In the genomic region with DNA sequence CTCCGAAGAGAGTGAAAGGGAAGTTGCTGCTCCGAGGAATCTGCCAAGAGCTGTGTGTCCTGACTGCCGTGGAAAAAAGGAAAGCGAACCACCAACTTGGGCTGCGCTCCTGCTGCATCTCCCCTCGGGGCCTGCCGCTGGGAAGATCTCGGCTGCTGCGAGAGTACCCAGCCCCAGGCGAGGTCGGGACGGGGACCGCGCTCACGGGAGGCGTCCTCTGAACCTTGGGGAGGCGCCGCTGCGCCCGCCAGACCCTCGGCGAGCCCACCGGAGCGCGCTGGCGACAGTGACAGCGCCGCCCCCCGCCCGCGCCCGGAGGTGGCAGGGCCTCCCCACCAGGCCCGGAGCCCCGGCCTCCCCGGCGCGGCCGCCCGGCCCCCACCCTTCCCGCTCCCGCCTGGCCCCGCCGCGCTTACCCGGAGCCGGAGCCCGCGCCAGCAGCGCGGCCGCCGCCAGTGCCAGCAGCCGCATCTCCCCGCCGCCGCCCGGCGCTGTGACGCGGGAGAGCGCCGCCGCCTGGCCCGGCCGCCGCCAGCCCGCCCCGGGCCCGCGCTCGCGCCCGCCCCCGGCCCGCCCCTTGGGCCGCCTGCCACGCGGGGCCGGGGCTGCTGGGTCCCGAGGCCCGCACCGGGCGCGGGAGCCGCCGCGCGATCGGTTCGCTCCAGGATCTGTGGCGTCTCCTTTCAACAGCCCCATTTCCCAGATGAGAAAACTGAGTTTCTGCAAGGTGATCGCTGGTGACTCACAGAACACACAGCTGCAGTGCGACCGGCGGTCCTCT, we compare ENCODE assay signal across 1 cellular context.
A peak's percentile ranks its signal among the peaks of the same experiment; 100 is the strongest.
TF ChIP-seq lines count a peak whose summit lies in the region.

TSS of gene VSTM4 (minus strand) at position 508 of the 781 bp plus-strand sequence. CDS start at position 471, 37 bp downstream.

TF ChIP-seq in K562, 482 proteins besides CTCF, POLR2A, EP300 and RAD21 (continued from another document and continues in another):
- TF ChIP-seq ZBTB49 (CRISPR knock-in tag; IDR thresholded peaks at IDR 0.05; ENCODE audit: borderline replicate concordance) (no peak), BRD9 (IDR thresholded peaks at IDR 0.05; ENCODE audit: low read depth, partially characterized antibody) (no peak), THRAP3 (IDR thresholded peaks at IDR 0.05; ENCODE audit: borderline replicate concordance) (no peak), RBM22 (IDR thresholded peaks at IDR 0.05; ENCODE audit: low read depth, low read length, poor library complexity, severe bottlenecking) (peak; percentile 28), SMAD4 (CRISPR knock-in tag; conservative IDR thresholded peaks at IDR 0.05) (no peak), NCOA6 (IDR thresholded peaks at IDR 0.05) (no peak), NR3C1 (CRISPR knock-in tag; IDR thresholded peaks at IDR 0.05) (no peak), SLC30A9 (CRISPR knock-in tag; IDR thresholded peaks at IDR 0.05) (no peak), ZNF134 (CRISPR knock-in tag; conservative IDR thresholded peaks at IDR 0.05) (no peak), HDAC6 (IDR thresholded peaks at IDR 0.05; ENCODE audit: low read depth, low read length) (no peak), FIP1L1 (IDR thresholded peaks at IDR 0.05; ENCODE audit: low read depth, low read length, poor library complexity, severe bottlenecking) (no peak), ZNF217 (CRISPR knock-in tag; IDR thresholded peaks at IDR 0.05) (no peak), ZBTB1 (CRISPR knock-in tag; IDR thresholded peaks at IDR 0.05; ENCODE audit: borderline replicate concordance, low read depth) (no peak), ESRRA (IDR thresholded peaks at IDR 0.05; ENCODE audit: borderline replicate concordance, low read depth) (peak; percentile 91), SIRT6 (IDR thresholded peaks at IDR 0.05; ENCODE audit: low read depth, low read length) (no peak), ZBTB12 (CRISPR knock-in tag; IDR thresholded peaks at IDR 0.05) (no peak), CBX1 (IDR thresholded peaks at IDR 0.05; ENCODE audit: low read depth) (peak; percentile 98), FOXM1 (IDR thresholded peaks at IDR 0.05; ENCODE audit: low read depth) (no peak), FOXM1 (CRISPR knock-in tag; IDR thresholded peaks at IDR 0.05; ENCODE audit: low read depth) (no peak), PRMT5 (CRISPR knock-in tag; IDR thresholded peaks at IDR 0.05) (0 out of 2 replicates have a peak, but pooled peaks have one; percentile 70), SREBF2 (CRISPR knock-in tag; IDR thresholded peaks at IDR 0.05) (no peak), ZNF561 (CRISPR knock-in tag; conservative IDR thresholded peaks at IDR 0.05) (no peak), ATF4 (CRISPR knock-in tag; IDR thresholded peaks at IDR 0.05) (no peak), BRD4 (IDR thresholded peaks at IDR 0.05) (no peak), ZNF24 (IDR thresholded peaks at IDR 0.05) (peak; percentile 19; the same call in 1 of the 2 replicates), TCF7 (IDR thresholded peaks at IDR 0.05; ENCODE audit: borderline replicate concordance) (0 out of 2 replicates have a peak, but pooled peaks have one; percentile 44), DIDO1 (tag; IDR thresholded peaks at IDR 0.05; ENCODE audit: low read depth) (no peak), PHF8 (IDR thresholded peaks at IDR 0.05; ENCODE audit: borderline replicate concordance, low read length) (peak; percentile 44; the same call in 1 of the 2 replicates), RBFOX2 (IDR thresholded peaks at IDR 0.05; ENCODE audit: low read depth, low read length) (peak; percentile 63), RB1 (IDR thresholded peaks at IDR 0.05; ENCODE audit: low read depth) (peak; percentile 56), DPF2 (IDR thresholded peaks at IDR 0.05) (no peak), PREB (CRISPR knock-in tag; IDR thresholded peaks at IDR 0.05) (no peak), NFRKB (IDR thresholded peaks at IDR 0.05; ENCODE audit: low read depth) (no peak), ZNF444 (CRISPR knock-in tag; IDR thresholded peaks at IDR 0.05) (no peak), E2F8 (IDR thresholded peaks at IDR 0.05; ENCODE audit: low read depth, partially characterized antibody) (no peak), MTA2 (IDR thresholded peaks at IDR 0.05; ENCODE audit: low read depth) (no peak), ZNF140 (CRISPR knock-in tag; IDR thresholded peaks at IDR 0.05) (no peak), ZNF41 (CRISPR knock-in tag; conservative IDR thresholded peaks at IDR 0.05) (no peak), CXXC5 (CRISPR knock-in tag; IDR thresholded peaks at IDR 0.05) (0 out of 2 replicates have a peak, but pooled peaks have one; percentile 35), HIVEP1 (CRISPR knock-in tag; IDR thresholded peaks at IDR 0.05) (no peak), GATAD2A (IDR thresholded peaks at IDR 0.05) (0 out of 2 replicates have a peak, but pooled peaks have one; percentile 20), KAT8 (IDR thresholded peaks at IDR 0.05; ENCODE audit: low read depth) (no peak), CBFA2T3 (IDR thresholded peaks at IDR 0.05) (no peak), CBX8 (IDR thresholded peaks at IDR 0.05; ENCODE audit: borderline replicate concordance, extremely low read depth, low read depth, low read length, poor library complexity, severe bottlenecking) (no peak), GATA2 (CRISPR knock-in tag; IDR thresholded peaks at IDR 0.05) (no peak), ZBTB7A (IDR thresholded peaks at IDR 0.05; ENCODE audit: borderline replicate concordance, control insufficient read depth, low read depth, low read length) (peak; percentile 76; the same call in 1 of the 2 replicates)
- TF ChIP-seq, protein P1, sequence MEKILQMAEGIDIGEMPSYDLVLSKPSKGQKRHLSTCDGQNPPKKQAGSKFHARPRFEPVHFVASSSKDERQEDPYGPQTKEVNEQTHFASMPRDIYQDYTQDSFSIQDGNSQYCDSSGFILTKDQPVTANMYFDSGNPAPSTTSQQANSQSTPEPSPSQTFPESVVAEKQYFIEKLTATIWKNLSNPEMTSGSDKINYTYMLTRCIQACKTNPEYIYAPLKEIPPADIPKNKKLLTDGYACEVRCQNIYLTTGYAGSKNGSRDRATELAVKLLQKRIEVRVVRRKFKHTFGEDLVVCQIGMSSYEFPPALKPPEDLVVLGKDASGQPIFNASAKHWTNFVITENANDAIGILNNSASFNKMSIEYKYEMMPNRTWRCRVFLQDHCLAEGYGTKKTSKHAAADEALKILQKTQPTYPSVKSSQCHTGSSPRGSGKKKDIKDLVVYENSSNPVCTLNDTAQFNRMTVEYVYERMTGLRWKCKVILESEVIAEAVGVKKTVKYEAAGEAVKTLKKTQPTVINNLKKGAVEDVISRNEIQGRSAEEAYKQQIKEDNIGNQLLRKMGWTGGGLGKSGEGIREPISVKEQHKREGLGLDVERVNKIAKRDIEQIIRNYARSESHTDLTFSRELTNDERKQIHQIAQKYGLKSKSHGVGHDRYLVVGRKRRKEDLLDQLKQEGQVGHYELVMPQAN (IDR thresholded peaks at IDR 0.05; ENCODE audit: borderline replicate concordance), result no peak
- TF ChIP-seq, protein P2, sequence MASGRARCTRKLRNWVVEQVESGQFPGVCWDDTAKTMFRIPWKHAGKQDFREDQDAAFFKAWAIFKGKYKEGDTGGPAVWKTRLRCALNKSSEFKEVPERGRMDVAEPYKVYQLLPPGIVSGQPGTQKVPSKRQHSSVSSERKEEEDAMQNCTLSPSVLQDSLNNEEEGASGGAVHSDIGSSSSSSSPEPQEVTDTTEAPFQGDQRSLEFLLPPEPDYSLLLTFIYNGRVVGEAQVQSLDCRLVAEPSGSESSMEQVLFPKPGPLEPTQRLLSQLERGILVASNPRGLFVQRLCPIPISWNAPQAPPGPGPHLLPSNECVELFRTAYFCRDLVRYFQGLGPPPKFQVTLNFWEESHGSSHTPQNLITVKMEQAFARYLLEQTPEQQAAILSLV (tag; IDR thresholded peaks at IDR 0.05), result no peak
- TF ChIP-seq, protein P3, sequence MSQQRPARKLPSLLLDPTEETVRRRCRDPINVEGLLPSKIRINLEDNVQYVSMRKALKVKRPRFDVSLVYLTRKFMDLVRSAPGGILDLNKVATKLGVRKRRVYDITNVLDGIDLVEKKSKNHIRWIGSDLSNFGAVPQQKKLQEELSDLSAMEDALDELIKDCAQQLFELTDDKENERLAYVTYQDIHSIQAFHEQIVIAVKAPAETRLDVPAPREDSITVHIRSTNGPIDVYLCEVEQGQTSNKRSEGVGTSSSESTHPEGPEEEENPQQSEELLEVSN (IDR thresholded peaks at IDR 0.05; ENCODE audit: borderline replicate concordance in 1 of 2, extremely low read depth in 1 of 2, insufficient read depth in 1 of 2, insufficient read length in 1 of 2, low read depth in 1 of 2, low read length in 1 of 2, poor library complexity in 1 of 2, severe bottlenecking in 1 of 2), result peak; percentile 47 to 72
- TF ChIP-seq, protein P4, sequence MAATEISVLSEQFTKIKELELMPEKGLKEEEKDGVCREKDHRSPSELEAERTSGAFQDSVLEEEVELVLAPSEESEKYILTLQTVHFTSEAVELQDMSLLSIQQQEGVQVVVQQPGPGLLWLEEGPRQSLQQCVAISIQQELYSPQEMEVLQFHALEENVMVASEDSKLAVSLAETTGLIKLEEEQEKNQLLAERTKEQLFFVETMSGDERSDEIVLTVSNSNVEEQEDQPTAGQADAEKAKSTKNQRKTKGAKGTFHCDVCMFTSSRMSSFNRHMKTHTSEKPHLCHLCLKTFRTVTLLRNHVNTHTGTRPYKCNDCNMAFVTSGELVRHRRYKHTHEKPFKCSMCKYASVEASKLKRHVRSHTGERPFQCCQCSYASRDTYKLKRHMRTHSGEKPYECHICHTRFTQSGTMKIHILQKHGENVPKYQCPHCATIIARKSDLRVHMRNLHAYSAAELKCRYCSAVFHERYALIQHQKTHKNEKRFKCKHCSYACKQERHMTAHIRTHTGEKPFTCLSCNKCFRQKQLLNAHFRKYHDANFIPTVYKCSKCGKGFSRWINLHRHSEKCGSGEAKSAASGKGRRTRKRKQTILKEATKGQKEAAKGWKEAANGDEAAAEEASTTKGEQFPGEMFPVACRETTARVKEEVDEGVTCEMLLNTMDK (IDR thresholded peaks at IDR 0.05; ENCODE audit: borderline replicate concordance, insufficient read depth, low read depth, low read length, poor library complexity, severe bottlenecking), result peak; percentile 53
